In the genomic region with DNA sequence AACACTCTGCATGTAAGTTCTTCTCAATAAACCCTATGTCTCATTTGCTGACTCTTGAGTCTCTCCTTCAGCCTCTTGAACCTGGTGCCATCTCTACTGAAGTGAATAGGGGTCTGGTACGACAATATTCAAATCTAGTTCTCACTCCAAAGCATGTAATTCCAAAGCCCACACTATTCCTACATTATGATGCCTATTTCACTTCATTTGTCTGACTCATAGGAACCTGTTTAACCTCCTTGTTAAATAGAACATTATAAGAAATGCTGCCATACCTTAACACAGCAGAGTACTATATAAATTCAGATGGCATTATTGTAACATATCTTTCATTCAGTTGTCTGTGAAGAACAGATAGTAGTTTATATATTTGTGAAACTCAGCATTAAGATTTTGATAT, we compare ENCODE assay signal across 1 cellular context.
TF ChIP-seq lines count a peak whose summit lies in the region.

No MANE protein-coding gene starts in this region.

TF ChIP-seq in HCT116, 20 proteins besides CTCF, POLR2A, EP300 and RAD21 (continued from another document):
- no peak for TF ChIP-seq EZH2 (IDR thresholded peaks at IDR 0.05)
- TF ChIP-seq FOSL1 (IDR thresholded peaks at IDR 0.05; ENCODE audit: low read depth): no peak
- TF ChIP-seq TCF7L2 (IDR thresholded peaks at IDR 0.05; ENCODE audit: borderline replicate concordance, extremely low read depth, insufficient read depth, insufficient read length): no peak
- TF ChIP-seq ZBTB33 (IDR thresholded peaks at IDR 0.05; ENCODE audit: extremely low read depth, insufficient replicate concordance, low read length): no peak
- TF ChIP-seq YY1 (IDR thresholded peaks at IDR 0.05; ENCODE audit: extremely low read depth, insufficient replicate concordance, low read depth, low read length): no peak
- TF ChIP-seq SIN3A (IDR thresholded peaks at IDR 0.05; ENCODE audit: low read depth): no peak
- TF ChIP-seq, protein P1, sequence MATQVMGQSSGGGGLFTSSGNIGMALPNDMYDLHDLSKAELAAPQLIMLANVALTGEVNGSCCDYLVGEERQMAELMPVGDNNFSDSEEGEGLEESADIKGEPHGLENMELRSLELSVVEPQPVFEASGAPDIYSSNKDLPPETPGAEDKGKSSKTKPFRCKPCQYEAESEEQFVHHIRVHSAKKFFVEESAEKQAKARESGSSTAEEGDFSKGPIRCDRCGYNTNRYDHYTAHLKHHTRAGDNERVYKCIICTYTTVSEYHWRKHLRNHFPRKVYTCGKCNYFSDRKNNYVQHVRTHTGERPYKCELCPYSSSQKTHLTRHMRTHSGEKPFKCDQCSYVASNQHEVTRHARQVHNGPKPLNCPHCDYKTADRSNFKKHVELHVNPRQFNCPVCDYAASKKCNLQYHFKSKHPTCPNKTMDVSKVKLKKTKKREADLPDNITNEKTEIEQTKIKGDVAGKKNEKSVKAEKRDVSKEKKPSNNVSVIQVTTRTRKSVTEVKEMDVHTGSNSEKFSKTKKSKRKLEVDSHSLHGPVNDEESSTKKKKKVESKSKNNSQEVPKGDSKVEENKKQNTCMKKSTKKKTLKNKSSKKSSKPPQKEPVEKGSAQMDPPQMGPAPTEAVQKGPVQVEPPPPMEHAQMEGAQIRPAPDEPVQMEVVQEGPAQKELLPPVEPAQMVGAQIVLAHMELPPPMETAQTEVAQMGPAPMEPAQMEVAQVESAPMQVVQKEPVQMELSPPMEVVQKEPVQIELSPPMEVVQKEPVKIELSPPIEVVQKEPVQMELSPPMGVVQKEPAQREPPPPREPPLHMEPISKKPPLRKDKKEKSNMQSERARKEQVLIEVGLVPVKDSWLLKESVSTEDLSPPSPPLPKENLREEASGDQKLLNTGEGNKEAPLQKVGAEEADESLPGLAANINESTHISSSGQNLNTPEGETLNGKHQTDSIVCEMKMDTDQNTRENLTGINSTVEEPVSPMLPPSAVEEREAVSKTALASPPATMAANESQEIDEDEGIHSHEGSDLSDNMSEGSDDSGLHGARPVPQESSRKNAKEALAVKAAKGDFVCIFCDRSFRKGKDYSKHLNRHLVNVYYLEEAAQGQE (IDR thresholded peaks at IDR 0.05; ENCODE audit: low read depth): no peak
